ENCODE assay signal across 20 cellular contexts in genomic region chr7:125253454-125254182, GRCh38.
A peak's percentile ranks its signal among the peaks of the same experiment; 100 is the strongest.
DNase-seq lines count a peak whose midpoint lies in the region; ATAC-seq, FAIRE-seq and TF ChIP-seq lines count a peak whose summit lies in the region.
"Had no signal": no experiment of that assay in that cellular context is flagged by ENCODE, and none has a peak within 500 bp of the region (broad histone marks: within the 10 kb centered on the region; RNA-seq: fewer than 3 reads in every experiment).

No MANE protein-coding gene starts in this region.

- no peak for FAIRE-seq in RCC 7860 (lab: Jason Lieb, UNC)
- FAIRE-seq: D721Med had no signal

- H3K27ac ChIP-seq in mesendoderm (ENCODE audit: low read depth, low read length), result no peak overlapping the region
- H3K27ac ChIP-seq: C4-2B, dorsolateral prefrontal cortex had no signal

- H3K4ac ChIP-seq in mesendoderm (ENCODE audit: low read depth, low read length), result no peak overlapping the region

- TF ChIP-seq CTCF in epithelial cell of esophagus (IDR thresholded peaks at IDR 0.05; ENCODE audit: insufficient read depth, low read depth, low read length, missing control alignments), result no peak

- DNase-seq in HS-5 (ENCODE audit: low read depth) (peak; percentile 16), RCC 7860 (ENCODE audit: low spot score) (peak; percentile 17), epithelial cell of esophagus (ENCODE audit: low read depth) (peak; percentile 90), mesendoderm (no peak), NCI-H1105 (lab: John Stamatoyannopoulos, UW) (no peak), SW 1271 (lab: John Stamatoyannopoulos, UW) (no peak)
- DNase-seq: activated CD8-positive, alpha-beta T cell treated with anti-CD3 and anti-CD28 coated beads, Interleukin-2, amount 10 ng/mL, durations not matched to agents 7 days and 5 days; activated effector memory CD4-positive, alpha-beta T cell treated with Interleukin-2 at 50 U/mL for 16 hours; activated T-cell treated with anti-CD3 and anti-CD28 coated beads for 4 hours; aorta; dorsolateral prefrontal cortex; glutamatergic neuron; NCI-H1694 treated with DMSO at 0.1 percent for 48 hours; NCI-H524; stimulated activated CD4-positive, alpha-beta T cell treated with anti-CD3 and anti-CD28 coated beads, Interleukin-15, amount 100 ng/mL, for 24 hours; stimulated activated naive B cell treated with anti-CD40 and anti-IgM and Interleukin-4, amounts not matched to agents 10 μg/mL and 1 μg/mL and 100 μg/mL, for 72 hours had no signal

- H3K79me2 ChIP-seq in mesendoderm (ENCODE audit: control insufficient read depth, insufficient read depth, low read length), result no peaks in the 10 kb centered on the region

- H4K5ac ChIP-seq in mesendoderm (ENCODE audit: low read length), result no peak overlapping the region

- H2BK5ac ChIP-seq in mesendoderm (ENCODE audit: low read length), result no peak overlapping the region

- H2BK15ac ChIP-seq in mesendoderm (replicated peaks; ENCODE audit: low read depth), result peak overlapping the region; percentile 23

- H4K8ac ChIP-seq in mesendoderm (ENCODE audit: low read depth, low read length), result no peak overlapping the region

- WGBS in mesendoderm (ENCODE audit: extremely low coverage, insufficient coverage, low lambda C conversion rate), result no CpG with 5 or more reads among the region's 2 CpGs

- H3K4me3 ChIP-seq in epithelial cell of esophagus (ENCODE audit: low read length) (no peak overlapping the region), mesendoderm (ENCODE audit: low read length) (no peak overlapping the region)
- H3K4me3 ChIP-seq: dorsolateral prefrontal cortex, GM23338 had no signal

- H3K56ac ChIP-seq in mesendoderm (ENCODE audit: low read length), result no peak overlapping the region

- peak overlapping the region; percentile 84 for H3K18ac ChIP-seq in mesendoderm (ENCODE audit: low read length)

- H2AK5ac ChIP-seq in mesendoderm (ENCODE audit: low read length), result no peak overlapping the region

- no peaks in the 10 kb centered on the region for H3K27me3 ChIP-seq in mesendoderm (ENCODE audit: insufficient read depth, low read length, poor library complexity)
- H3K27me3 ChIP-seq: dorsolateral prefrontal cortex had no signal

- H3K36me3 ChIP-seq in mesendoderm (ENCODE audit: control insufficient read depth, insufficient read depth, low read length), result no peaks in the 10 kb centered on the region

- H3K79me1 ChIP-seq in mesendoderm (ENCODE audit: low read length), result no peaks in the 10 kb centered on the region

- H3K23ac ChIP-seq in mesendoderm (ENCODE audit: low read length), result no peak overlapping the region

- H2BK120ac ChIP-seq in mesendoderm (ENCODE audit: low read depth, low read length), result no peak overlapping the region

- H3K4me1 ChIP-seq in mesendoderm (ENCODE audit: control insufficient read depth, low read depth, low read length), result peaks cover 5% of the 10 kb centered on the region

- no peak overlapping the region for H3K9ac ChIP-seq in mesendoderm (ENCODE audit: low read length)

- no peak for ATAC-seq in HG02938 (IDR thresholded peaks at IDR 0.05; ENCODE audit: unreplicated experiment)
- ATAC-seq: activated CD8-positive, alpha-beta T cell treated with anti-CD3 and anti-CD28 coated beads, Interleukin-2, amount 10 ng/mL, durations not matched to agents 7 days and 5 days; GM23338; stimulated activated naive B cell treated with anti-CD40 and anti-IgM and Interleukin-4, amounts not matched to agents 10 μg/mL and 1 μg/mL and 100 μg/mL, for 72 hours had no signal

- no peak overlapping the region for H3K4me2 ChIP-seq in mesendoderm (ENCODE audit: low read length)
- H3K4me2 ChIP-seq: GM23338 had no signal

Comparison
In these comparisons a context has a peak if more than half of its experiments do, and no peak if none do; other contexts are left out.
1. DNase-seq: peak in HS-5 (single experiment), RCC 7860 (single experiment) and epithelial cell of esophagus (single experiment); none in mesendoderm (single experiment), NCI-H1105 (single experiment) and SW 1271 (0 of 2).